In the genomic region with DNA sequence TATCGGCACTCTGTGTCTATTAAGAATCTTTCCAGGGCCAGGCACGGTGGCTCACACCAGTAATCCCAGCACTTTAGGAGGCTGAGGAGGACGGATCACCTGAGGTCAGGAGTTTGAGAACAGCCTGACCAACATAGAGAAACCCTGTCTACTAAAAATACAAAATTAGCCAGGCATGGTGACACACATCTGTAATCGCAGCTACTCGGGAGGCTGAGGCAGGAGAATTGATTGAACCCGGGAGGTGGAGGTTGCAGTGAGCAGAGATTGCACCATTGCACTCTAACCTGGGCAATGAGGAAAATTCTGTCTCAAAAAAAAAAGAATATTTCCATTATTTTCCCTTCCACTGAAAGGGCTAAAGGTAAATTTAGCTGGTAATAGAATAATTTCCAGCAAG, we compare ENCODE assay signal across 1 cellular context. TPM values are rescaled to one million over a fixed set of nuclear protein-coding genes. Genes with fewer than 3 reads are reported as not detected.
"Had no signal": no experiment of that assay in that cellular context is flagged by ENCODE, and none has a peak within 500 bp of the region (broad histone marks: within the 10 kb centered on the region; RNA-seq: fewer than 3 reads in every experiment).

No MANE protein-coding gene starts in this region.

RNA-seq across cellular contexts. Expression of gene ALDH7A1, which starts 54.7 kb away (rescaled TPM):
- total RNA-seq: OCI-LY7 had no signal
